In genomic region chr17:69327060-69327831, GRCh38 we compare ENCODE assay signal across 8 cellular contexts. TPM values are rescaled to one million over a fixed set of nuclear protein-coding genes. Genes with fewer than 3 reads are reported as not detected.
A peak's percentile ranks its signal among the peaks of the same experiment; 100 is the strongest.
DNase-seq lines count a peak whose midpoint lies in the region; ATAC-seq and TF ChIP-seq lines count a peak whose summit lies in the region.

A gene with protein sequence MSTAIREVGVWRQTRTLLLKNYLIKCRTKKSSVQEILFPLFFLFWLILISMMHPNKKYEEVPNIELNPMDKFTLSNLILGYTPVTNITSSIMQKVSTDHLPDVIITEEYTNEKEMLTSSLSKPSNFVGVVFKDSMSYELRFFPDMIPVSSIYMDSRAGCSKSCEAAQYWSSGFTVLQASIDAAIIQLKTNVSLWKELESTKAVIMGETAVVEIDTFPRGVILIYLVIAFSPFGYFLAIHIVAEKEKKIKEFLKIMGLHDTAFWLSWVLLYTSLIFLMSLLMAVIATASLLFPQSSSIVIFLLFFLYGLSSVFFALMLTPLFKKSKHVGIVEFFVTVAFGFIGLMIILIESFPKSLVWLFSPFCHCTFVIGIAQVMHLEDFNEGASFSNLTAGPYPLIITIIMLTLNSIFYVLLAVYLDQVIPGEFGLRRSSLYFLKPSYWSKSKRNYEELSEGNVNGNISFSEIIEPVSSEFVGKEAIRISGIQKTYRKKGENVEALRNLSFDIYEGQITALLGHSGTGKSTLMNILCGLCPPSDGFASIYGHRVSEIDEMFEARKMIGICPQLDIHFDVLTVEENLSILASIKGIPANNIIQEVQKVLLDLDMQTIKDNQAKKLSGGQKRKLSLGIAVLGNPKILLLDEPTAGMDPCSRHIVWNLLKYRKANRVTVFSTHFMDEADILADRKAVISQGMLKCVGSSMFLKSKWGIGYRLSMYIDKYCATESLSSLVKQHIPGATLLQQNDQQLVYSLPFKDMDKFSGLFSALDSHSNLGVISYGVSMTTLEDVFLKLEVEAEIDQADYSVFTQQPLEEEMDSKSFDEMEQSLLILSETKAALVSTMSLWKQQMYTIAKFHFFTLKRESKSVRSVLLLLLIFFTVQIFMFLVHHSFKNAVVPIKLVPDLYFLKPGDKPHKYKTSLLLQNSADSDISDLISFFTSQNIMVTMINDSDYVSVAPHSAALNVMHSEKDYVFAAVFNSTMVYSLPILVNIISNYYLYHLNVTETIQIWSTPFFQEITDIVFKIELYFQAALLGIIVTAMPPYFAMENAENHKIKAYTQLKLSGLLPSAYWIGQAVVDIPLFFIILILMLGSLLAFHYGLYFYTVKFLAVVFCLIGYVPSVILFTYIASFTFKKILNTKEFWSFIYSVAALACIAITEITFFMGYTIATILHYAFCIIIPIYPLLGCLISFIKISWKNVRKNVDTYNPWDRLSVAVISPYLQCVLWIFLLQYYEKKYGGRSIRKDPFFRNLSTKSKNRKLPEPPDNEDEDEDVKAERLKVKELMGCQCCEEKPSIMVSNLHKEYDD (N-terminal part only) (minus strand): TSS chr17:69327133. CDS start chr17:69314415, 12,718 bp downstream.

- H3K27ac ChIP-seq in CD8-positive, alpha-beta memory T cell (ENCODE audit: low read depth, low read length), result peak within 1 kb of the TSS; percentile 72
- no peak within 1 kb of the TSS for H3K27ac ChIP-seq in endodermal cell (ENCODE audit: low read depth, low read length)

- no peak for TF ChIP-seq CTCF in endodermal cell (conservative IDR thresholded peaks at IDR 0.05)

- CTCF ChIA-PET in CD8-positive, alpha-beta memory T cell (lab: Charles Lee), result interaction anchor here (1.1 to 1.9 kb wide), 2 partner anchors 68 to 88 kb away, joined by 4 to 8 read pairs; partner anchors contain the start of gene MAP2K6

- peak within 1 kb of the TSS; percentile 93 to 100 (median 98) for H3K27ac Mint-ChIP-seq in CD8-positive, alpha-beta memory T cell
- peak within 1 kb of the TSS; percentile 50 for H3K27ac Mint-ChIP-seq in endodermal cell

- peaks cover 15% of the 10 kb centered on the region for H3K4me1 ChIP-seq in CD8-positive, alpha-beta memory T cell (ENCODE audit: insufficient read depth, low read length)
- no peaks in the 10 kb centered on the region for H3K4me1 ChIP-seq in endodermal cell (ENCODE audit: control insufficient read depth, insufficient read depth, low read length)

- no peaks in the 10 kb centered on the region for H3K27me3 ChIP-seq in CD8-positive, alpha-beta memory T cell (ENCODE audit: insufficient read depth, low read length, poor library complexity, severe bottlenecking)
- peaks cover 29% of the 10 kb centered on the region for H3K27me3 ChIP-seq in endodermal cell (ENCODE audit: control insufficient read depth, insufficient read depth, low read length, poor library complexity, severe bottlenecking)

- POLR2A ChIA-PET in CD8-positive, alpha-beta memory T cell (lab: Charles Lee), result interaction anchor here (0.9 to 3.1 kb wide), 3 partner anchors 18 to 87 kb away, joined by 3 to 16 read pairs (median 4); partner anchors contain the start of gene MAP2K6

- no peaks in the 10 kb centered on the region for H3K9me3 Mint-ChIP-seq in CD8-positive, alpha-beta memory T cell
- peaks cover 18% of the 10 kb centered on the region for H3K9me3 Mint-ChIP-seq in endodermal cell

- H3K4me3 Mint-ChIP-seq in CD8-positive, alpha-beta memory T cell, result peak within 1 kb of the TSS; percentile 93 to 99 (median 95)
- H3K4me3 Mint-ChIP-seq in endodermal cell, result peak within 1 kb of the TSS; percentile 79

- 10 to 17% methylated on average over 24 to 74 of the region's 74 CpGs for WGBS in endodermal cell (ENCODE audit: insufficient coverage in 1 of 2, insufficient read length in 1 of 2), 2 experiments

- no peaks in the 10 kb centered on the region for H3K9me3 ChIP-seq in CD8-positive, alpha-beta memory T cell (ENCODE audit: low read length)
- H3K9me3 ChIP-seq in endodermal cell (ENCODE audit: control insufficient read depth, low read length), result peaks cover 7% of the 10 kb centered on the region

- H3K36me3 ChIP-seq in CD8-positive, alpha-beta memory T cell (ENCODE audit: insufficient read depth, low read length), result no peaks in the 10 kb centered on the region
- H3K36me3 ChIP-seq in endodermal cell (ENCODE audit: control insufficient read depth, insufficient read depth, low read length), result no peaks in the 10 kb centered on the region

- peaks cover 29 to 42% (median 37%) of the 10 kb centered on the region in 3 donors for H3K4me1 Mint-ChIP-seq in CD8-positive, alpha-beta memory T cell
- H3K4me1 Mint-ChIP-seq in endodermal cell, result peaks cover 16% of the 10 kb centered on the region

- peaks cover 0 to 10% (median 0%) of the 10 kb centered on the region in 3 donors for H3K36me3 Mint-ChIP-seq in CD8-positive, alpha-beta memory T cell
- H3K36me3 Mint-ChIP-seq in endodermal cell (ENCODE audit: low read depth), result no peaks in the 10 kb centered on the region

- H3K4me3 ChIP-seq in CD8-positive, alpha-beta memory T cell (ENCODE audit: low read length), result peak within 1 kb of the TSS; percentile 87
- H3K4me3 ChIP-seq in endodermal cell (ENCODE audit: low read length), result peak within 1 kb of the TSS; percentile 87

- peaks cover 5 to 20% of the 10 kb centered on the region in 2 donors for H3K27me3 Mint-ChIP-seq in CD8-positive, alpha-beta memory T cell
- H3K27me3 Mint-ChIP-seq in endodermal cell (ENCODE audit: insufficient read depth), result peaks cover 27% of the 10 kb centered on the region

- DNase-seq in CD8-positive, alpha-beta memory T cell, result peak; percentile 80 to 94 (median 89)
- DNase-seq in HS-27A (ENCODE audit: low read depth) (peak; percentile 43), NOMO-1 (lab: John Stamatoyannopoulos, UW; ENCODE audit: unreplicated experiment in 2 of 2) (peak; percentile 93 to 96), endodermal cell (peak; percentile 97), mesenteric fat pad (ENCODE audit: low spot score) (peak; percentile 94)
- DNase-seq in activated CD8-positive, alpha-beta memory T cell treated with anti-CD3 and anti-CD28 coated beads, Interleukin-2, amount 50 U/mL, for 24 hours (ENCODE audit: extremely low read depth), result peak; percentile 58
- DNase-seq in stimulated activated CD8-positive, alpha-beta memory T cell treated with anti-CD3 and anti-CD28 coated beads, Interleukin-15, amount 100 ng/mL, for 1 hour (ENCODE audit: low read depth), result peak; percentile 58

- ATAC-seq in GM19468 (IDR thresholded peaks at IDR 0.05; ENCODE audit: extremely low read depth, unreplicated experiment), result peak; percentile 98

- peak within 1 kb of the TSS; percentile 18 for H3K9ac ChIP-seq in endodermal cell (ENCODE audit: extremely low read depth, low read length, poor library complexity, severe bottlenecking)

RNA-seq across cellular contexts. Expression of the gene that starts here (rescaled TPM):
- 10 to 100 TPM; 14.8 to 15.4 TPM for total RNA-seq in CD8-positive, alpha-beta memory T cell
- polyA plus RNA-seq in CD8-positive, alpha-beta memory T cell, result 9.2 TPM
- 1 to 10 TPM; 2.7 to 2.8 TPM for total RNA-seq in endodermal cell
- polyA plus RNA-seq in endodermal cell (2013, experiment 1 of 2), result 3.2 TPM
- 3.4 TPM for polyA plus RNA-seq in endodermal cell (2013, experiment 2 of 2)
- 73.8 TPM for total RNA-seq in mesenteric fat pad

Comparison
In these comparisons a context has a peak if more than half of its experiments do, and no peak if none do; other contexts are left out.
1. RNA of the gene that starts here (total RNA-seq): 73.8 TPM in mesenteric fat pad (single experiment) and 14.8 to 15.4 TPM in CD8-positive, alpha-beta memory T cell; 2.7 to 2.8 TPM in endodermal cell; every median in the first group is over 4 times any median in the second.
2. DNase-seq: peak in every context shown above with its lines; median percentile 97 in endodermal cell; 94 in NOMO-1; 94 in mesenteric fat pad; 89 in CD8-positive, alpha-beta memory T cell; 58 in activated CD8-positive, alpha-beta memory T cell treated with anti-CD3 and anti-CD28 coated beads, Interleukin-2, amount 50 U/mL, for 24 hours; 58 in stimulated activated CD8-positive, alpha-beta memory T cell treated with anti-CD3 and anti-CD28 coated beads, Interleukin-15, amount 100 ng/mL, for 1 hour; 43 in HS-27A.